ENCODE assay signal across 15 cellular contexts in genomic region chr12:54591001-54591591, GRCh38. TPM values are rescaled to one million over a fixed set of nuclear protein-coding genes. Genes with fewer than 3 reads are reported as not detected.
DNase-seq lines count a peak whose midpoint lies in the region; FAIRE-seq and TF ChIP-seq lines count a peak whose summit lies in the region.
"Had no signal": no experiment of that assay in that cellular context is flagged by ENCODE, and none has a peak within 500 bp of the region (broad histone marks: within the 10 kb centered on the region; RNA-seq: fewer than 3 reads in every experiment).

No MANE protein-coding gene starts in this region.

- CTCF ChIA-PET in H1 (lab: Charles Lee; ENCODE audit: partially characterized antibody) = interaction anchor here (0.8 to 8.2 kb wide), 13 partner anchors 11 to 263 kb away, joined by 3 to 99 read pairs (median 4); partner anchors contain the start of gene MUCL1

- H3K79me1 ChIP-seq in H1 (ENCODE audit: low read depth, low read length) = no peaks in the 10 kb centered on the region; the same call in 1 of the 2 replicates

- FAIRE-seq in H1 (lab: Jason Lieb, UNC) = no peak

- no peak for TF ChIP-seq RAD21 in H1 (IDR thresholded peaks at IDR 0.05 in 1 of 2, conservative IDR thresholded peaks at IDR 0.05 in 1 of 2; ENCODE audit: low read depth in 2 of 2, low read length in 2 of 2)

- peaks cover 9% of the 10 kb centered on the region; the same call in 1 of the 2 replicates for H3K23me2 ChIP-seq in H1 (ENCODE audit: low read depth, low read length)

- no peak overlapping the region for H2AK5ac ChIP-seq in H1 (ENCODE audit: low read depth, low read length)

- H2BK15ac ChIP-seq in H1 (ENCODE audit: low read length) = 0 out of 2 replicates have a peak overlapping the region, but pooled peaks have one; percentile 46

- H4K5ac ChIP-seq in H1 (ENCODE audit: insufficient read length, low read depth, low read length) = no peak overlapping the region

- WGBS in H1 (ENCODE audit: extremely low coverage in 1 of 2, insufficient coverage in 1 of 2, insufficient read length in 1 of 2, insufficient replicate concordance in 2 of 2, low coverage in 1 of 2, low lambda C conversion rate in 2 of 2, missing lambda C conversion rate in 1 of 2), 2 experiments = 72% methylated on average over 7 of the region's 7 CpGs; no CpG with 5 or more reads in 1 of the 2 experiments
- WGBS in tibial nerve, 2 donors = 52% methylated on average over 7 of the region's 7 CpGs

- no peak overlapping the region for H3K14ac ChIP-seq in H1 (ENCODE audit: insufficient read length)

- no peaks in the 10 kb centered on the region for H4K20me1 ChIP-seq in H1 (replicated peaks in 1 of 2; ENCODE audit: control insufficient read depth in 1 of 2, insufficient read depth in 2 of 2, low read length in 2 of 2)

- no peak overlapping the region for H3K4ac ChIP-seq in H1 (replicated peaks; ENCODE audit: insufficient read length, low read depth, low read length)

- H3K27ac ChIP-seq in H1 (ENCODE audit: low read depth, low read length) = no peak overlapping the region
- peak overlapping the region; percentile 81 for H3K27ac ChIP-seq in subcutaneous abdominal adipose tissue (ENCODE audit: low read depth, low read length)
- no peak overlapping the region for H3K27ac ChIP-seq in tibial nerve
- H3K27ac ChIP-seq: HL-60 had no signal

- no peak overlapping the region for H2BK12ac ChIP-seq in H1 (ENCODE audit: low read depth, low read length)

- no peak overlapping the region; the same call in 1 of the 2 replicates for H3K18ac ChIP-seq in H1 (ENCODE audit: extremely low read depth, low read length)

- TF ChIP-seq CTCF in H1 (IDR thresholded peaks at IDR 0.05; ENCODE audit: control extremely low read depth in 1 of 3, insufficient read depth in 1 of 3, low read depth in 1 of 3, low read length in 3 of 3) (no peak), tibial nerve (IDR thresholded peaks at IDR 0.05) (no peak)

- H3K4me2 ChIP-seq in H1 (ENCODE audit: insufficient read depth in 1 of 2, low read depth in 2 of 2, low read length in 2 of 2) = peak overlapping the region in 1 of 2 experiments; percentile 23; a peak in 1 of 4 replicates

- TF ChIP-seq EP300 in H1 (IDR thresholded peaks at IDR 0.05; ENCODE audit: borderline replicate concordance in 1 of 2, low read depth in 2 of 2, low read length in 2 of 2) (no peak), tibial nerve (IDR thresholded peaks at IDR 0.05) (no peak)

- H2BK20ac ChIP-seq in H1 (ENCODE audit: low read length) = no peak overlapping the region

- DNase-seq in MG63 = peak; percentile 23
- DNase-seq in H1 (ENCODE audit: low read depth in 1 of 2, low spot score in 2 of 2) = no peak
- peak; percentile 33 for DNase-seq in left kidney (ENCODE audit: low read depth, low spot score)
- no peak for DNase-seq in SKM-1 treated with dmso at 0.1 percent for 144 hours (lab: John Stamatoyannopoulos, UW; ENCODE audit: unreplicated experiment)
- DNase-seq in NCI-H226 = no peak
- DNase-seq in tibial nerve (ENCODE audit: low spot score in 2 of 2) = no peak
- DNase-seq: CD4-positive, alpha-beta memory T cell; esophagus squamous epithelium; GF-D8; mucosa of descending colon; stomach had no signal

- H3K23ac ChIP-seq in H1 (ENCODE audit: insufficient read length) = no peak overlapping the region

- H2BK5ac ChIP-seq in H1 (ENCODE audit: low read depth, low read length) = no peak overlapping the region

- POLR2A ChIA-PET in H1 (lab: Charles Lee; ENCODE audit: partially characterized antibody) = no interaction called here

- H3K9ac ChIP-seq in H1 (replicated peaks in 1 of 4; ENCODE audit: extremely low read depth in 1 of 4, low read depth in 3 of 4, low read length in 3 of 4) (no peak overlapping the region), subcutaneous abdominal adipose tissue (ENCODE audit: low read length in 5 of 5) (peak overlapping the region in 1 of 5 donors; percentile 1)

- no peaks in the 10 kb centered on the region for H3K27me3 ChIP-seq in MG63
- H3K27me3 ChIP-seq in H1 (replicated peaks in 1 of 4; ENCODE audit: control insufficient read depth in 3 of 4, extremely low read depth in 1 of 4, insufficient read depth in 3 of 4, low read length in 3 of 4) = peaks cover 2 to 61% (median 46%) of the 10 kb centered on the region in 4 experiments
- peaks cover 0 to 17% (median 10%) of the 10 kb centered on the region in 5 donors for H3K27me3 ChIP-seq in subcutaneous abdominal adipose tissue (ENCODE audit: control insufficient read depth in 5 of 5, insufficient read depth in 4 of 5, low read length in 5 of 5)
- peaks cover 0 to 13% of the 10 kb centered on the region in 2 donors for H3K27me3 ChIP-seq in tibial nerve

- H3K56ac ChIP-seq in H1 (replicated peaks; ENCODE audit: insufficient read length, low read depth, low read length) = no peak overlapping the region

- H3K79me2 ChIP-seq in H1 (ENCODE audit: control insufficient read depth in 1 of 2, insufficient read depth in 2 of 2, low read length in 2 of 2) = no peaks in the 10 kb centered on the region

- H3K36me3 ChIP-seq in MG63 (no peaks in the 10 kb centered on the region), H1 (ENCODE audit: control insufficient read depth in 2 of 4, insufficient read depth in 4 of 4, low read length in 3 of 4) (no peaks in the 10 kb centered on the region), subcutaneous abdominal adipose tissue (ENCODE audit: control insufficient read depth in 5 of 5, insufficient read depth in 5 of 5, low read length in 5 of 5) (no peaks in the 10 kb centered on the region), tibial nerve (no peaks in the 10 kb centered on the region)
- H3K36me3 ChIP-seq: esophagus squamous epithelium, stomach had no signal

- no peak overlapping the region for H4K91ac ChIP-seq in H1 (replicated peaks; ENCODE audit: insufficient read length, low read length)

- H2BK120ac ChIP-seq in H1 (replicated peaks; ENCODE audit: low read depth, low read length) = no peak overlapping the region

- H2AFZ ChIP-seq in H1 (ENCODE audit: low read length) = no peak overlapping the region

- H3K4me1 ChIP-seq in H1 (replicated peaks in 1 of 4; ENCODE audit: control insufficient read depth in 3 of 4, insufficient read depth in 4 of 4, low read length in 3 of 4) (peaks cover 0 to 24% (median 14%) of the 10 kb centered on the region in 4 experiments; a peak in 6 of 7 replicates), subcutaneous abdominal adipose tissue (ENCODE audit: control insufficient read depth in 5 of 5, insufficient read depth in 5 of 5, low read length in 5 of 5) (peaks cover 2 to 57% (median 48%) of the 10 kb centered on the region in 5 donors), tibial nerve (peaks cover 0 to 21% (median 6%) of the 10 kb centered on the region in 4 donors)

- no peaks in the 10 kb centered on the region for H3K9me3 ChIP-seq in MG63
- H3K9me3 ChIP-seq in H1 (ENCODE audit: insufficient read depth in 2 of 2, low read depth in 1 of 2, low read length in 1 of 2) = no peaks in the 10 kb centered on the region
- no peaks in the 10 kb centered on the region for H3K9me3 ChIP-seq in subcutaneous abdominal adipose tissue (ENCODE audit: control insufficient read depth in 5 of 5, low read length in 5 of 5)
- H3K9me3 ChIP-seq in tibial nerve = no peaks in the 10 kb centered on the region
- H3K9me3 ChIP-seq: esophagus squamous epithelium, mucosa of descending colon, stomach had no signal

- peak overlapping the region; percentile 6; the same call in 1 of the 2 replicates for H4K8ac ChIP-seq in H1 (ENCODE audit: extremely low read depth, insufficient read depth, low read length)

- TF ChIP-seq POLR2A in H1 (IDR thresholded peaks at IDR 0.05; ENCODE audit: control extremely low read depth in 1 of 2, low read depth in 2 of 2, low read length in 2 of 2) = no peak
- no peak for TF ChIP-seq POLR2A in tibial nerve (IDR thresholded peaks at IDR 0.05)

- H3K4me3 ChIP-seq in MG63 (no peak overlapping the region), H1 (ENCODE audit: extremely low read depth in 1 of 4, insufficient read depth in 2 of 4, low read depth in 3 of 4, low read length in 4 of 4) (no peak overlapping the region), subcutaneous abdominal adipose tissue (ENCODE audit: low read depth in 1 of 5, low read length in 5 of 5) (no peak overlapping the region), tibial nerve (no peak overlapping the region)
- H3K4me3 ChIP-seq: esophagus squamous epithelium, mucosa of descending colon, stomach had no signal

RNA-seq across cellular contexts. Expression of gene PPP1R1A, which starts 2.6 kb away (rescaled TPM):
- total RNA-seq in MG63 (2014; rRNA removed; shearing (Covaris generic); ENCODE audit: low replicate concordance) = not detected in 2 replicates
- total RNA-seq in H1 (2021; fragmentation: NEBNext Ultra II Directional; extraction: Animal tissue kit (Norgen Biotek cat#: 25700)) = 8.1 and 13.1 TPM in 2 replicates
- 5.8 and 6.1 TPM in 2 replicates for polyA plus RNA-seq in H1 (2011; rRNA removed)
- polyA plus RNA-seq in H1 (2011; cell fraction: cytosol; rRNA removed) = 8.0 TPM
- polyA plus RNA-seq in H1 (2011; cell fraction: nucleus; rRNA removed) = 5.1 TPM
- polyA plus RNA-seq in H1 (2012, experiment 1 of 2) = 8.9 to 10.7 TPM (median 10.3 TPM) in 4 replicates
- 7.3 TPM for polyA plus RNA-seq in H1 (2012, experiment 2 of 2)
- polyA plus RNA-seq in H1 (2013, experiment 1 of 2) = 15.4 TPM
- 16.5 TPM for polyA plus RNA-seq in H1 (2013, experiment 2 of 2)
- polyA minus RNA-seq in H1 (2011; rRNA and poly(A)+ RNA removed) = 2.0 and 4.3 TPM in 2 replicates
- polyA minus RNA-seq in H1 (2011; cell fraction: cytosol; rRNA and poly(A)+ RNA removed) = 6.1 TPM
- polyA minus RNA-seq in H1 (2011; cell fraction: nucleus; rRNA and poly(A)+ RNA removed) = 4.7 TPM
- 10 to 100 TPM; 26.1 to 77.6 (median 42.5) TPM for total RNA-seq in tibial nerve
- total RNA-seq: activated naive CD4-positive, alpha-beta T cell treated with anti-CD3 and anti-CD28 coated beads, Interleukin-2, amount 50 U/mL, for 72 hours; CD4-positive, alpha-beta memory T cell had no signal
- polyA plus RNA-seq: CD4-positive, alpha-beta memory T cell had no signal

RNA-seq across cellular contexts. Expression of gene PDE1B, which starts 41.7 kb away (rescaled TPM):
- total RNA-seq in MG63 (2014; rRNA removed; shearing (Covaris generic); ENCODE audit: low replicate concordance) = not detected in 2 replicates
- total RNA-seq in H1 (2021; fragmentation: NEBNext Ultra II Directional; extraction: Animal tissue kit (Norgen Biotek cat#: 25700)) = 0.78 and 0.90 TPM in 2 replicates
- 1.8 and 2.3 TPM in 2 replicates for polyA plus RNA-seq in H1 (2011; rRNA removed)
- 2.1 TPM for polyA plus RNA-seq in H1 (2011; cell fraction: cytosol; rRNA removed)
- 3.6 TPM for polyA plus RNA-seq in H1 (2011; cell fraction: nucleus; rRNA removed)
- 1.3 to 1.9 TPM (median 1.6 TPM) in 4 replicates for polyA plus RNA-seq in H1 (2012, experiment 1 of 2)
- 2.0 TPM for polyA plus RNA-seq in H1 (2012, experiment 2 of 2)
- polyA plus RNA-seq in H1 (2013, experiment 1 of 2) = 0.43 TPM
- polyA plus RNA-seq in H1 (2013, experiment 2 of 2) = 0.44 TPM
- 3.6 and 6.5 TPM in 2 replicates for polyA minus RNA-seq in H1 (2011; rRNA and poly(A)+ RNA removed)
- polyA minus RNA-seq in H1 (2011; cell fraction: cytosol; rRNA and poly(A)+ RNA removed) = 0.51 TPM
- polyA minus RNA-seq in H1 (2011; cell fraction: nucleus; rRNA and poly(A)+ RNA removed) = 1.4 TPM
- 10 to 100 TPM in 2 of 4 donors, 1 to 10 TPM in 2; 6.5 to 37.5 (median 8.9) TPM for total RNA-seq in tibial nerve

RNA-seq across cellular contexts. Expression of gene LACRT, which starts 43.6 kb away (rescaled TPM):
- total RNA-seq in MG63 (2014; rRNA removed; shearing (Covaris generic); ENCODE audit: low replicate concordance) = not detected in 2 replicates
- total RNA-seq in H1 (2021; fragmentation: NEBNext Ultra II Directional; extraction: Animal tissue kit (Norgen Biotek cat#: 25700)) = not detected in 2 replicates
- polyA plus RNA-seq in H1 (2011; rRNA removed) = not detected in 2 replicates
- polyA plus RNA-seq in H1 (2011; cell fraction: cytosol; rRNA removed) = not detected
- polyA plus RNA-seq in H1 (2011; cell fraction: nucleus; rRNA removed) = not detected
- polyA plus RNA-seq in H1 (2012, experiment 1 of 2) = not detected in 4 replicates
- polyA plus RNA-seq in H1 (2012, experiment 2 of 2) = not detected
- polyA plus RNA-seq in H1 (2013, experiment 1 of 2) = not detected
- polyA plus RNA-seq in H1 (2013, experiment 2 of 2) = not detected
- polyA minus RNA-seq in H1 (2011; rRNA and poly(A)+ RNA removed) = not detected in 2 replicates
- not detected for polyA minus RNA-seq in H1 (2011; cell fraction: cytosol; rRNA and poly(A)+ RNA removed)
- not detected for polyA minus RNA-seq in H1 (2011; cell fraction: nucleus; rRNA and poly(A)+ RNA removed)
- not detected for total RNA-seq in tibial nerve
- total RNA-seq: activated naive CD4-positive, alpha-beta T cell treated with anti-CD3 and anti-CD28 coated beads, Interleukin-2, amount 50 U/mL, for 72 hours; CD4-positive, alpha-beta memory T cell; esophagus squamous epithelium; H4; mucosa of descending colon; stomach had no signal
- polyA plus RNA-seq: CD4-positive, alpha-beta memory T cell; stomach had no signal

RNA-seq across cellular contexts. Expression of gene DCD, which starts 57.1 kb away (rescaled TPM):
- not detected in 2 replicates for total RNA-seq in MG63 (2014; rRNA removed; shearing (Covaris generic); ENCODE audit: low replicate concordance)
- total RNA-seq in H1 (2021; fragmentation: NEBNext Ultra II Directional; extraction: Animal tissue kit (Norgen Biotek cat#: 25700)) = not detected in 2 replicates
- polyA plus RNA-seq in H1 (2011; rRNA removed) = not detected in 2 replicates
- not detected for polyA plus RNA-seq in H1 (2011; cell fraction: cytosol; rRNA removed)
- polyA plus RNA-seq in H1 (2011; cell fraction: nucleus; rRNA removed) = not detected
- not detected in 4 replicates for polyA plus RNA-seq in H1 (2012, experiment 1 of 2)
- not detected for polyA plus RNA-seq in H1 (2012, experiment 2 of 2)
- not detected for polyA plus RNA-seq in H1 (2013, experiment 1 of 2)
- not detected for polyA plus RNA-seq in H1 (2013, experiment 2 of 2)
- not detected in 2 replicates for polyA minus RNA-seq in H1 (2011; rRNA and poly(A)+ RNA removed)
- not detected for polyA minus RNA-seq in H1 (2011; cell fraction: cytosol; rRNA and poly(A)+ RNA removed)
- not detected for polyA minus RNA-seq in H1 (2011; cell fraction: nucleus; rRNA and poly(A)+ RNA removed)
- not detected for total RNA-seq in tibial nerve
- total RNA-seq: activated naive CD4-positive, alpha-beta T cell treated with anti-CD3 and anti-CD28 coated beads, Interleukin-2, amount 50 U/mL, for 72 hours; CD4-positive, alpha-beta memory T cell; esophagus squamous epithelium; H4; mucosa of descending colon; stomach had no signal
- polyA plus RNA-seq: CD4-positive, alpha-beta memory T cell; stomach had no signal

Comparison
In these comparisons a context has a peak if more than half of its experiments do, and no peak if none do; other contexts are left out.
1. DNase-seq: peak in MG63 (single experiment) and left kidney (single experiment); none in H1 (0 of 2), SKM-1 treated with dmso at 0.1 percent for 144 hours (single experiment), NCI-H226 (single experiment) and tibial nerve (0 of 2).